Comparison of ENCODE assay signal across 10 cellular contexts in genomic region chr1:32627596-32628162, GRCh38. TPM values are rescaled to one million over a fixed set of nuclear protein-coding genes. Genes with fewer than 3 reads are reported as not detected.
A peak's percentile ranks its signal among the peaks of the same experiment; 100 is the strongest.
DNase-seq lines count a peak whose midpoint lies in the region; ATAC-seq and TF ChIP-seq lines count a peak whose summit lies in the region.
"Had no signal": no experiment of that assay in that cellular context is flagged by ENCODE, and none has a peak within 500 bp of the region (broad histone marks: within the 10 kb centered on the region; RNA-seq: fewer than 3 reads in every experiment).

No MANE protein-coding gene starts in this region.

- peak; percentile 61 for DNase-seq in GM13977 (ENCODE audit: low spot score)
- peak; percentile 10 for DNase-seq in fibroblast of the aortic adventitia (ENCODE audit: low read depth)
- DNase-seq in NCI-H524 treated with DMSO at 0.1 percent for 48 hours (lab: John Stamatoyannopoulos, UW) = no peak
- DNase-seq in aorta = no peak
- DNase-seq in BE2C = no peak
- DNase-seq: gastrocnemius medialis, SHP77 treated with DMSO at 0.1 percent for 48 hours had no signal

- intact Hi-C loops in aorta (cut with DNase I) = no loop called here

- H3K36me3 ChIP-seq in KMS-11 (ENCODE audit: insufficient read depth) (no peaks in the 10 kb centered on the region), aorta (ENCODE audit: control insufficient read depth in 1 of 2, insufficient read depth in 2 of 2, low read length in 1 of 2) (no peaks in the 10 kb centered on the region), BE2C (no peaks in the 10 kb centered on the region)

- H3K9me3 ChIP-seq in aorta (ENCODE audit: control insufficient read depth, low read length) (no peaks in the 10 kb centered on the region), BE2C (no peaks in the 10 kb centered on the region)
- H3K9me3 ChIP-seq: gastrocnemius medialis had no signal

- TF ChIP-seq CTCF in GM13977 (IDR thresholded peaks at IDR 0.05; ENCODE audit: extremely low read depth, insufficient read depth, missing control alignments) (no peak), KMS-11 (conservative IDR thresholded peaks at IDR 0.05; ENCODE audit: low read depth, low read length) (no peak), fibroblast of the aortic adventitia (IDR thresholded peaks at IDR 0.05; ENCODE audit: insufficient read depth, low read length) (no peak), BE2C (IDR thresholded peaks at IDR 0.05; ENCODE audit: low read depth, low read length) (no peak)

- H3K79me2 ChIP-seq in KMS-11 (ENCODE audit: insufficient read depth, low read depth) = peaks cover 28% of the 10 kb centered on the region

- H3K4me1 ChIP-seq in KMS-11 (ENCODE audit: low read depth, poor library complexity, severe bottlenecking) (peaks cover 95% of the 10 kb centered on the region), aorta (ENCODE audit: control insufficient read depth in 1 of 2, insufficient read depth in 2 of 2, low read length in 2 of 2) (no peaks in the 10 kb centered on the region), BE2C (no peaks in the 10 kb centered on the region)
- H3K4me1 ChIP-seq: gastrocnemius medialis had no signal

- WGBS in aorta, 2 donors = 90 to 95% methylated on average over 11 of the region's 11 CpGs

- peak overlapping the region; percentile 66; the same call in 1 of the 2 replicates for H3K9ac ChIP-seq in KMS-11

- peak; percentile 54 for ATAC-seq in GM21447 (IDR thresholded peaks at IDR 0.05; ENCODE audit: unreplicated experiment)
- no peak for ATAC-seq in aorta (ENCODE audit: low FRiP score)
- ATAC-seq in GM18873 (IDR thresholded peaks at IDR 0.05; ENCODE audit: low FRiP score, unreplicated experiment) = no peak
- ATAC-seq: gastrocnemius medialis had no signal

- H3K4me3 ChIP-seq in KMS-11 (IDR thresholded peaks at IDR 0.05; ENCODE audit: insufficient read depth, low read depth, low read length) (no peak overlapping the region), fibroblast of the aortic adventitia (ENCODE audit: low read depth, low read length) (no peak overlapping the region), aorta (ENCODE audit: low read length in 2 of 2) (no peak overlapping the region), BE2C (ENCODE audit: low read depth, low read length) (no peak overlapping the region)
- H3K4me3 ChIP-seq: gastrocnemius medialis had no signal

- in situ Hi-C loops in GM13977 (cut with MboI; ENCODE audit: low pct_unique_long_range_greater_than_20kb, low sequenced_read_pairs, unreplicated experiment) = no loop called here

- H3K27ac ChIP-seq in KMS-11 (peak overlapping the region; percentile 98), aorta (ENCODE audit: low read depth in 1 of 2, low read length in 2 of 2) (no peak overlapping the region)
- H3K27ac ChIP-seq: gastrocnemius medialis had no signal

- H4K20me1 ChIP-seq in KMS-11 (ENCODE audit: insufficient read depth) = no peaks in the 10 kb centered on the region

- no peak overlapping the region for H2AFZ ChIP-seq in KMS-11 (ENCODE audit: low read depth)

- H3K4me2 ChIP-seq in KMS-11 = peak overlapping the region; percentile 76

- no peaks in the 10 kb centered on the region for H3K27me3 ChIP-seq in KMS-11 (ENCODE audit: insufficient read depth, low read depth)
- no peaks in the 10 kb centered on the region for H3K27me3 ChIP-seq in aorta (ENCODE audit: control insufficient read depth in 1 of 2, insufficient read depth in 2 of 2, low read length in 1 of 2)
- H3K27me3 ChIP-seq in BE2C = no peaks in the 10 kb centered on the region
- H3K27me3 ChIP-seq: gastrocnemius medialis had no signal

RNA-seq across cellular contexts. Expression of gene ZBTB8OS, which starts 22.7 kb away (rescaled TPM):
- total RNA-seq in fibroblast of the aortic adventitia (ENCODE audit: low replicate concordance) (34.6 and 40.0 TPM in 2 replicates), aorta (10 to 100 TPM; 36.3 to 37.8 TPM)
- 10 to 100 TPM; 43.6 to 78.3 TPM for polyA plus RNA-seq in aorta
- 23.1 TPM for polyA plus RNA-seq in BE2C (2012; ENCODE audit: insufficient read depth, insufficient read length, low read depth)

RNA-seq across cellular contexts. Expression of gene RBBP4, which starts 23.3 kb away (rescaled TPM):
- total RNA-seq in fibroblast of the aortic adventitia (ENCODE audit: low replicate concordance) (67.7 and 109 TPM in 2 replicates), aorta (100 to 1,000 TPM; 106 to 114 TPM)
- polyA plus RNA-seq in aorta = 10 to 100 TPM; 31.4 to 41.3 TPM
- 121 TPM for polyA plus RNA-seq in BE2C (2012; ENCODE audit: insufficient read depth, insufficient read length, low read depth)

Comparison
In these comparisons a context has a peak if more than half of its experiments do, and no peak if none do; other contexts are left out.
1. DNase-seq: peak in GM13977 (single experiment) and fibroblast of the aortic adventitia (single experiment); none in NCI-H524 treated with DMSO at 0.1 percent for 48 hours (single experiment), aorta (0 of 2) and BE2C (single experiment).